Comparison of ENCODE assay signal across 8 cellular contexts in genomic region chr2:160427629-160428424, GRCh38.
DNase-seq lines count a peak whose midpoint lies in the region; ATAC-seq and TF ChIP-seq lines count a peak whose summit lies in the region.

No MANE protein-coding gene starts in this region.

- H3K79me2 ChIP-seq in MM.1S (ENCODE audit: low read length): no peaks in the 10 kb centered on the region

- no peak for DNase-seq in CD14-positive monocyte (ENCODE audit: low spot score)
- DNase-seq in MM.1S: peak; percentile 70
- DNase-seq in activated T-helper 1 cell treated with Interleukin-2 at 50 U/mL for 16 hours (ENCODE audit: low read depth): peak; percentile 39
- DNase-seq in Right ventricle myocardium superior: no peak
- DNase-seq in stimulated activated CD8-positive, alpha-beta memory T cell treated with anti-CD3 and anti-CD28 coated beads, Interleukin-7, amount 100 ng/mL, for 4 hours (ENCODE audit: low read depth in 2 of 2): peak; percentile 37 to 49
- no peak for DNase-seq in putamen (ENCODE audit: low spot score)
- DNase-seq in NCI-H446 treated with DMSO at 0.1 percent for 48 hours (lab: John Stamatoyannopoulos, UW): no peak

- TF ChIP-seq CTCF in CD14-positive monocyte (IDR thresholded peaks at IDR 0.05): no peak
- TF ChIP-seq CTCF in MM.1S (IDR thresholded peaks at IDR 0.05; ENCODE audit: low read length): no peak

- peak; percentile 65 for ATAC-seq in GM21576 (IDR thresholded peaks at IDR 0.05; ENCODE audit: unreplicated experiment)
- ATAC-seq in Right ventricle myocardium superior (ENCODE audit: poor library complexity): peak; percentile 76

- no peaks in the 10 kb centered on the region for H3K27me3 ChIP-seq in MM.1S (replicated peaks; ENCODE audit: insufficient read depth, low read length)

- no peaks in the 10 kb centered on the region for H4K20me1 ChIP-seq in MM.1S (ENCODE audit: insufficient read depth, low read length)

- peaks cover 26% of the 10 kb centered on the region for H3K4me1 ChIP-seq in MM.1S (ENCODE audit: low read length)

- no peaks in the 10 kb centered on the region for H3K27me3 Mint-ChIP-seq in CD14-positive monocyte (ENCODE audit: low read depth in 3 of 3)

- H3K4me1 Mint-ChIP-seq in CD14-positive monocyte: peaks cover 25% of the 10 kb centered on the region

- no peaks in the 10 kb centered on the region for H3K9me3 ChIP-seq in MM.1S (replicated peaks; ENCODE audit: insufficient read depth, low read length)

- peak overlapping the region; percentile 57 for H3K27ac ChIP-seq in MM.1S (ENCODE audit: low read length)

- peak overlapping the region; percentile 30 to 89 (median 65) for H3K27ac Mint-ChIP-seq in CD14-positive monocyte

- H3K9me3 Mint-ChIP-seq in CD14-positive monocyte: peaks cover 0 to 5% (median 2%) of the 10 kb centered on the region in 7 donors

- H3K9ac ChIP-seq in MM.1S (ENCODE audit: low read length): peak overlapping the region; percentile 10; the same call in 1 of the 2 replicates

- H3K36me3 ChIP-seq in MM.1S (replicated peaks; ENCODE audit: insufficient read depth, low read length): no peaks in the 10 kb centered on the region

- H3K4me3 Mint-ChIP-seq in CD14-positive monocyte: peak overlapping the region; percentile 55 to 84

- peak overlapping the region; percentile 38 for H3K4me3 ChIP-seq in MM.1S (ENCODE audit: low read length)

- intact Hi-C loops in CD14-positive monocyte (cut with micrococcal nuclease): loop anchor here in 1 of 2 donors (10.0 kb wide), 1 partner anchor 497 kb away; no protein-coding TSS in a partner anchor
- intact Hi-C loops in Right ventricle myocardium superior (cut with DNase I): no loop called here

- H2AFZ ChIP-seq in MM.1S (ENCODE audit: low read length): peak overlapping the region; percentile 5; the same call in 1 of the 2 replicates

- H3K9me2 ChIP-seq in MM.1S (replicated peaks; ENCODE audit: insufficient read depth, low read length): no peaks in the 10 kb centered on the region

- peaks cover 19% of the 10 kb centered on the region for H3F3A ChIP-seq in MM.1S (ENCODE audit: insufficient read depth, low read length)

- peaks cover 0 to 4% of the 10 kb centered on the region in 2 donors for H3K36me3 Mint-ChIP-seq in CD14-positive monocyte

- peak overlapping the region; percentile 69 for H3K4me2 ChIP-seq in MM.1S (ENCODE audit: low read depth, low read length)

Comparison
In these comparisons a context has a peak if more than half of its experiments do, and no peak if none do; other contexts are left out.
1. DNase-seq: peak in MM.1S (single experiment), activated T-helper 1 cell treated with Interleukin-2 at 50 U/mL for 16 hours (single experiment) and stimulated activated CD8-positive, alpha-beta memory T cell treated with anti-CD3 and anti-CD28 coated beads, Interleukin-7, amount 100 ng/mL, for 4 hours (2 of 2); none in CD14-positive monocyte (single experiment), Right ventricle myocardium superior (single experiment), putamen (single experiment) and NCI-H446 treated with DMSO at 0.1 percent for 48 hours (single experiment).